ENCODE assay signal across 2 cellular contexts in genomic region chr13:35388456-35388855, GRCh38.
TF ChIP-seq lines count a peak whose summit lies in the region.

No MANE protein-coding gene starts in this region.

TF ChIP-seq in GM23338, 12 proteins besides CTCF, POLR2A, EP300 and RAD21:
- no peak for TF ChIP-seq ZNF462 (CRISPR knock-in tag; IDR thresholded peaks at IDR 0.05)
- TF ChIP-seq JUNB (IDR thresholded peaks at IDR 0.05; ENCODE audit: unreplicated experiment), result no peak
- no peak for TF ChIP-seq ETS1 (IDR thresholded peaks at IDR 0.05)
- no peak for TF ChIP-seq POLR2AphosphoS5 (IDR thresholded peaks at IDR 0.05; ENCODE audit: low read depth)
- no peak for TF ChIP-seq EZH2phosphoT487 (IDR thresholded peaks at IDR 0.05; ENCODE audit: unreplicated experiment)
- no peak for TF ChIP-seq NANOG (IDR thresholded peaks at IDR 0.05; ENCODE audit: borderline replicate concordance)
- TF ChIP-seq STAT1 (IDR thresholded peaks at IDR 0.05; ENCODE audit: unreplicated experiment), result no peak
- TF ChIP-seq CREB1 (CRISPR knock-in tag; IDR thresholded peaks at IDR 0.05; ENCODE audit: low read depth), result no peak
- no peak for TF ChIP-seq ZNF114 (CRISPR knock-in tag; IDR thresholded peaks at IDR 0.05)
- TF ChIP-seq EZH2 (IDR thresholded peaks at IDR 0.05; ENCODE audit: low read depth, unreplicated experiment), result no peak
- TF ChIP-seq REST (IDR thresholded peaks at IDR 0.05; ENCODE audit: unreplicated experiment), result no peak

TF ChIP-seq in WTC11, 78 proteins besides CTCF, POLR2A, EP300 and RAD21 (continued from another document):
- TF ChIP-seq ZNF532 (CRISPR knock-in tag; IDR thresholded peaks at IDR 0.05; ENCODE audit: borderline replicate concordance), result no peak
- TF ChIP-seq PRRX2 (CRISPR knock-in tag; IDR thresholded peaks at IDR 0.05), result no peak
- TF ChIP-seq NR2C2 (CRISPR knock-in tag; IDR thresholded peaks at IDR 0.05), result no peak
TF ChIP-seq in WTC11: peak in this region for 0.
